Comparison of ENCODE assay signal across 19 cellular contexts in the genomic region with DNA sequence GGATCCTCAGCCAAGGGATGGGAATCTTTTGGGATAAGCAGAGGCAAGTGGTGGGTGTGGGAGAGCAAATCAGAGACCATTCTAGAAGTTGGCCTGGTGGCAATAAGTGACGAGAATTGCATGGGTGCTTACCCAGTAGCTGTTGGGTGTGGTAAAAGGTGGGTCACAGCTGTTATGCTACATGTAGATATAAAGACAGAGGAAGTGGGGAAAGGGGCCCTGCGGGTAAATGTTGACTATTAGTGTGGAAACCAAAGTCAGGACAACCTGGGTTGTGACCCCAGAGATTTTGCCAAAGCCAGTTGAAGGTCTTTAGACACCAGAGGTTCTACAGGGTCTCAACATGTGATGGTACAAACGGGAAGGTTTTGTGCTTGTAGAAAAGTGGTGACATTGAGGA.
DNase-seq lines count a peak whose midpoint lies in the region; ATAC-seq, FAIRE-seq and TF ChIP-seq lines count a peak whose summit lies in the region.
"Had no signal": no experiment of that assay in that cellular context is flagged by ENCODE, and none has a peak within 500 bp of the region (broad histone marks: within the 10 kb centered on the region; RNA-seq: fewer than 3 reads in every experiment).

No MANE protein-coding gene starts in this region.

- no peak for ATAC-seq in left lung
- ATAC-seq in activated T-cell treated with anti-CD3 and anti-CD28 coated beads, Interleukin-2, amount 50 U/mL, for 4 hours = no peak
- ATAC-seq: HCT116 had no signal

- TF ChIP-seq CTCF in SU-DHL-6 (IDR thresholded peaks at IDR 0.05; ENCODE audit: insufficient read depth, low read length, poor library complexity, severe bottlenecking) (no peak), progenitor cell of endocrine pancreas (IDR thresholded peaks at IDR 0.05; ENCODE audit: unreplicated experiment) (no peak), left lung (IDR thresholded peaks at IDR 0.05) (no peak)

- no peak overlapping the region for H3K4me3 ChIP-seq in BLaER1 treated with 17β-estradiol and CSF1 and Interleukin-3, amounts not matched to agents 10 nM and 100 nM
- H3K4me3 ChIP-seq in Karpas-422 (ENCODE audit: low read length) = 0 out of 2 replicates have a peak overlapping the region, but pooled peaks have one; percentile 8
- H3K4me3 ChIP-seq in SU-DHL-6 (ENCODE audit: insufficient read depth, low read length, poor library complexity, severe bottlenecking) = no peak overlapping the region
- no peak overlapping the region for H3K4me3 ChIP-seq in left lung
- H3K4me3 ChIP-seq: GM23248 had no signal

- peak overlapping the region in 7 of 11 experiments; percentile 20 to 66 (median 50); a peak in 13 of 22 replicates for H3K4me2 ChIP-seq in BLaER1 treated with 17β-estradiol and CSF1 and Interleukin-3, amounts not matched to agents 10 nM and 100 nM
- H3K4me2 ChIP-seq in Karpas-422 (ENCODE audit: low read depth, low read length, poor library complexity, severe bottlenecking) (peak overlapping the region; percentile 52), SU-DHL-6 (ENCODE audit: low read depth, low read length, poor library complexity, severe bottlenecking) (peak overlapping the region; percentile 15)
- H3K4me2 ChIP-seq: KMS-11 had no signal

- H3K9me3 ChIP-seq in BLaER1 treated with 17β-estradiol and CSF1 and Interleukin-3, amounts not matched to agents 10 nM and 100 nM (replicated peaks in 1 of 11) = peaks cover 24 to 32% (median 30%) of the 10 kb centered on the region in 11 experiments
- H3K9me3 ChIP-seq in Karpas-422 (ENCODE audit: low read length) (no peaks in the 10 kb centered on the region; the same call in 1 of the 2 replicates), SU-DHL-6 (ENCODE audit: insufficient read depth, low read length) (no peaks in the 10 kb centered on the region), left lung (peaks cover 0 to 9% of the 10 kb centered on the region in 2 donors)

- peaks cover 0 to 21% (median 16%) of the 10 kb centered on the region in 10 experiments; a peak in 12 of 20 replicates for H3K4me1 ChIP-seq in BLaER1 treated with 17β-estradiol and CSF1 and Interleukin-3, amounts not matched to agents 10 nM and 100 nM
- H3K4me1 ChIP-seq in Karpas-422 (ENCODE audit: low read length) (peaks cover 73% of the 10 kb centered on the region), left lung (no peaks in the 10 kb centered on the region)

- in situ Hi-C loops in KBM-7 (cut with MboI; ENCODE audit: low pct_unique_long_range_greater_than_20kb, low sequenced_read_pairs) = no loop called here

- intact Hi-C loops in left lung (cut with DNase I) = no loop called here

- no peaks in the 10 kb centered on the region for H3K36me3 ChIP-seq in BLaER1 treated with 17β-estradiol and CSF1 and Interleukin-3, amounts not matched to agents 10 nM and 100 nM
- no peaks in the 10 kb centered on the region for H3K36me3 ChIP-seq in Karpas-422 (ENCODE audit: insufficient read depth, low read length)
- no peaks in the 10 kb centered on the region for H3K36me3 ChIP-seq in SU-DHL-6 (ENCODE audit: low read length)
- peaks cover 0 to 2% of the 10 kb centered on the region in 2 donors for H3K36me3 ChIP-seq in left lung

- H3K9me2 ChIP-seq in Karpas-422 (replicated peaks; ENCODE audit: insufficient read depth, low read length) = no peaks in the 10 kb centered on the region
- no peaks in the 10 kb centered on the region for H3K9me2 ChIP-seq in SU-DHL-6 (replicated peaks; ENCODE audit: insufficient read depth, low read length)

- H3K4me3 Mint-ChIP-seq in progenitor cell of endocrine pancreas (ENCODE audit: low read depth) = no peak overlapping the region
- H3K4me3 Mint-ChIP-seq in activated T-cell treated with anti-CD3 and anti-CD28 coated beads, Interleukin-2, amount 50 U/mL, for 4 hours = no peak overlapping the region
- H3K4me3 Mint-ChIP-seq: CD4-positive, alpha-beta memory T cell had no signal

- peaks cover 4% of the 10 kb centered on the region for H3K4me1 Mint-ChIP-seq in progenitor cell of endocrine pancreas (ENCODE audit: low read depth)
- H3K4me1 Mint-ChIP-seq in activated T-cell treated with anti-CD3 and anti-CD28 coated beads, Interleukin-2, amount 50 U/mL, for 4 hours (ENCODE audit: low read depth) = no peaks in the 10 kb centered on the region
- H3K4me1 Mint-ChIP-seq: CD4-positive, alpha-beta memory T cell had no signal

- H3K9me3 Mint-ChIP-seq in progenitor cell of endocrine pancreas (ENCODE audit: low read depth) = peaks cover 18% of the 10 kb centered on the region
- peaks cover 7% of the 10 kb centered on the region for H3K9me3 Mint-ChIP-seq in activated T-cell treated with anti-CD3 and anti-CD28 coated beads, Interleukin-2, amount 50 U/mL, for 4 hours

- H2AFZ ChIP-seq in Karpas-422 (ENCODE audit: low read length) (no peak overlapping the region), SU-DHL-6 (ENCODE audit: low read depth, low read length, severe bottlenecking) (no peak overlapping the region)
- H2AFZ ChIP-seq: GM23248 had no signal

- no peaks in the 10 kb centered on the region for H4K20me1 ChIP-seq in BLaER1 treated with 17β-estradiol and CSF1 and Interleukin-3, amounts not matched to agents 10 nM and 100 nM
- no peaks in the 10 kb centered on the region for H4K20me1 ChIP-seq in Karpas-422 (ENCODE audit: insufficient read depth, low read depth, low read length)
- no peaks in the 10 kb centered on the region for H4K20me1 ChIP-seq in SU-DHL-6 (ENCODE audit: low read depth, low read length)

- no peak overlapping the region for H3K27ac ChIP-seq in BLaER1 treated with 17β-estradiol and CSF1 and Interleukin-3, amounts not matched to agents 10 nM and 100 nM
- H3K27ac ChIP-seq in Karpas-422 (ENCODE audit: low read length) (peak overlapping the region; percentile 97), SU-DHL-6 (ENCODE audit: low read depth, low read length) (peak overlapping the region; percentile 42), left lung (no peak overlapping the region)
- H3K27ac ChIP-seq: C4-2B, GM23248, KMS-11 had no signal

- H3K27me3 Mint-ChIP-seq in progenitor cell of endocrine pancreas = peaks cover 7% of the 10 kb centered on the region
- H3K27me3 Mint-ChIP-seq in activated T-cell treated with anti-CD3 and anti-CD28 coated beads, Interleukin-2, amount 50 U/mL, for 4 hours (ENCODE audit: low read depth) = peaks cover 11% of the 10 kb centered on the region

- no peak overlapping the region for H3K27ac Mint-ChIP-seq in progenitor cell of endocrine pancreas
- H3K27ac Mint-ChIP-seq: CD4-positive, alpha-beta memory T cell had no signal

- no peaks in the 10 kb centered on the region for H3K27me3 ChIP-seq in BLaER1 treated with 17β-estradiol and CSF1 and Interleukin-3, amounts not matched to agents 10 nM and 100 nM
- H3K27me3 ChIP-seq in Karpas-422 (ENCODE audit: low read length) = no peaks in the 10 kb centered on the region
- no peaks in the 10 kb centered on the region for H3K27me3 ChIP-seq in SU-DHL-6 (ENCODE audit: low read length)
- no peaks in the 10 kb centered on the region for H3K27me3 ChIP-seq in left lung

- no peak overlapping the region for H3K9ac ChIP-seq in BLaER1 treated with 17β-estradiol and CSF1 and Interleukin-3, amounts not matched to agents 10 nM and 100 nM
- H3K9ac ChIP-seq in Karpas-422 (ENCODE audit: low read length) (peak overlapping the region; percentile 69), SU-DHL-6 (ENCODE audit: low read length) (no peak overlapping the region)
- H3K9ac ChIP-seq: GM23248, KMS-11 had no signal

- H3F3A ChIP-seq in SU-DHL-6 (ENCODE audit: insufficient read depth) = no peaks in the 10 kb centered on the region

- DNase-seq in GM12891 (ENCODE audit: insufficient read length, low spot score) (no peak), Karpas-422 (peak; percentile 93), progenitor cell of endocrine pancreas (ENCODE audit: low spot score, unreplicated experiment) (no peak), KBM-7 (no peak), left lung (no peak)
- no peak for DNase-seq in activated T-cell treated with anti-CD3 and anti-CD28 coated beads, Interleukin-2, amount 50 U/mL, for 4 hours
- DNase-seq: ACHN; CD4-positive, alpha-beta memory T cell; DMS79; GDM1; IMR-90 had no signal

- H3K36me3 Mint-ChIP-seq in progenitor cell of endocrine pancreas (ENCODE audit: insufficient read depth) = peaks cover 3% of the 10 kb centered on the region
- no peaks in the 10 kb centered on the region for H3K36me3 Mint-ChIP-seq in activated T-cell treated with anti-CD3 and anti-CD28 coated beads, Interleukin-2, amount 50 U/mL, for 4 hours (ENCODE audit: insufficient read depth)
- H3K36me3 Mint-ChIP-seq: CD4-positive, alpha-beta memory T cell had no signal

- no peak for TF ChIP-seq POLR2A in GM12891 (IDR thresholded peaks at IDR 0.05; ENCODE audit: low read depth, low read length)

- FAIRE-seq in GM12891 (lab: Jason Lieb, UNC) = no peak
- FAIRE-seq: GM12892, H54 had no signal

- H3K79me2 ChIP-seq in Karpas-422 (ENCODE audit: low read length) (no peaks in the 10 kb centered on the region), SU-DHL-6 (ENCODE audit: insufficient read depth, low read length) (no peaks in the 10 kb centered on the region)

TF ChIP-seq in GM12891, 5 proteins besides CTCF, POLR2A, EP300 and RAD21:
- TF ChIP-seq TAF1 (IDR thresholded peaks at IDR 0.05; ENCODE audit: low read depth, low read length) (no peak), SPI1 (IDR thresholded peaks at IDR 0.05; ENCODE audit: low read depth, low read length) (peak; percentile 20; the same call in 1 of the 2 replicates)

Comparison
In these comparisons a context has a peak if more than half of its experiments do, and no peak if none do; other contexts are left out.
1. H3K27ac ChIP-seq: peak in Karpas-422 (single experiment) and SU-DHL-6 (single experiment); none in BLaER1 treated with 17β-estradiol and CSF1 and Interleukin-3, amounts not matched to agents 10 nM and 100 nM (0 of 11) and left lung (0 of 2).
2. Peak in every context shown above with its lines, with median percentiles within 50 percentile points of each other: H3K4me2 ChIP-seq.